In the genomic region with DNA sequence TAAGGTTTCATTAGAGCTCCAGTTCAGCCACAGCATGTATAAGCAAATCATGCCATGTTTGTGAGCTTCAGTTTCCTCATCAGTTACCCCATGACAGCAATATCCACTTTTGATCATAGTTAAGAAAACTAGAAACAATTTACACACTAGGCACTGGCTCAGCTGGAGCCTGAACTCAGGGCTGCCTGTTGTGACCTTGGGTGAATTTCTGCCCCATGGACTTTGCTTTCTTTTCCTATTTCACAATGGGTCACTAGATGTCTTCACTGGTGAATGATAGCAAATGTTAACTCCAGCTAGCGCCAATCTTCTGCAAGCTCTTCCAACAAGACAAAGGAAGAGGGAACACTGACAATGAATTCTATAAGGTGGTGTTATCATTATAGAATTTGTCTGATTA, we compare ENCODE assay signal across 29 cellular contexts.
"Had no signal": no experiment of that assay in that cellular context is flagged by ENCODE, and none has a peak within 500 bp of the region (broad histone marks: within the 10 kb centered on the region; RNA-seq: fewer than 3 reads in every experiment).

No MANE protein-coding gene starts in this region.

- ATAC-seq: activated CD8-positive, alpha-beta T cell treated with anti-CD3 and anti-CD28 coated beads for 36 hours; activated T-cell treated with anti-CD3 and anti-CD28 coated beads, Interleukin-2, amount 50 U/mL, for 4 hours; activated T-helper 17 cell treated with anti-CD3 and anti-CD28 coated beads, Interleukin-2, amount 50 U/mL, for 72 hours; esophagus mucosa had no signal

- H3K27ac ChIP-seq: brain microvascular endothelial cell, coronary artery, dorsolateral prefrontal cortex had no signal

- H3K36me3 ChIP-seq: brain microvascular endothelial cell had no signal

- H3K4me3 ChIP-seq: coronary artery, dorsolateral prefrontal cortex had no signal

- H3K27me3 Mint-ChIP-seq: activated CD8-positive, alpha-beta T cell treated with anti-CD3 and anti-CD28 coated beads for 36 hours; activated naive CD8-positive, alpha-beta T cell; activated T-helper 17 cell treated with anti-CD3 and anti-CD28 coated beads, Interleukin-2, amount 50 U/mL, for 72 hours; central memory CD8-positive, alpha-beta T cell; dendritic cell treated with granulocyte-macrophage colony-stimulating factor and Interleukin-4, amounts not matched to agents 40 ng/mL and 50 ng/mL, for 4 days had no signal

- H3K27ac Mint-ChIP-seq: activated CD8-positive, alpha-beta T cell treated with anti-CD3 and anti-CD28 coated beads for 36 hours; activated naive CD8-positive, alpha-beta T cell; activated T-helper 17 cell treated with anti-CD3 and anti-CD28 coated beads, Interleukin-2, amount 50 U/mL, for 72 hours; dendritic cell treated with granulocyte-macrophage colony-stimulating factor and Interleukin-4, amounts not matched to agents 40 ng/mL and 50 ng/mL, for 4 days; endodermal cell had no signal

- H3K4me1 Mint-ChIP-seq: activated T-helper 17 cell treated with anti-CD3 and anti-CD28 coated beads, Interleukin-2, amount 50 U/mL, for 72 hours; central memory CD8-positive, alpha-beta T cell had no signal

- FAIRE-seq: astrocyte, bronchial epithelial cell, frontal cortex had no signal

- H3K27me3 ChIP-seq: brain microvascular endothelial cell, dorsolateral prefrontal cortex had no signal

- DNase-seq: activated CD4-positive, alpha-beta T cell treated with anti-CD3 and anti-CD28 coated beads for 1 hour; activated CD4-positive, alpha-beta T cell treated with anti-CD3 and anti-CD28 coated beads for 4 hours; activated CD4-positive, alpha-beta T cell treated with anti-CD3 and anti-CD28 coated beads, Interleukin-2, amount 50 U/mL, for 1 hour; activated CD4-positive, alpha-beta T cell treated with anti-CD3 and anti-CD28 coated beads, Interleukin-2, amount 50 U/mL, for 48 hours; activated CD8-positive, alpha-beta memory T cell treated with anti-CD3 and anti-CD28 coated beads for 24 hours; activated CD8-positive, alpha-beta T cell treated with anti-CD3 and anti-CD28 coated beads for 36 hours; activated effector memory CD4-positive, alpha-beta T cell treated with Interleukin-2 at 50 U/mL for 16 hours; activated gamma-delta T cell treated with Interleukin-2 at 50 U/mL for 16 hours; activated naive CD4-positive, alpha-beta T cell treated with anti-CD3 and anti-CD28 coated beads, Interleukin-2, amount 50 U/mL, for 16 hours; activated naive CD4-positive, alpha-beta T cell treated with Interleukin-2 at 50 U/mL for 16 hours; activated T-cell treated with anti-CD3 and anti-CD28 coated beads, Interleukin-2, amount 50 U/mL, for 4 hours; amniotic stem cell; anterior cingulate cortex; brain microvascular endothelial cell; dorsolateral prefrontal cortex; effector memory CD4-positive, alpha-beta T cell; endodermal cell; foreskin fibroblast; head of caudate nucleus; T-helper 2 cell had no signal

- H3K4me3 Mint-ChIP-seq: activated CD8-positive, alpha-beta T cell treated with anti-CD3 and anti-CD28 coated beads for 36 hours; activated naive CD8-positive, alpha-beta T cell; activated T-cell treated with anti-CD3 and anti-CD28 coated beads, Interleukin-2, amount 50 U/mL, for 4 hours; activated T-helper 17 cell treated with anti-CD3 and anti-CD28 coated beads, Interleukin-2, amount 50 U/mL, for 72 hours; central memory CD8-positive, alpha-beta T cell; dendritic cell treated with granulocyte-macrophage colony-stimulating factor and Interleukin-4, amounts not matched to agents 40 ng/mL and 50 ng/mL, for 4 days; endodermal cell had no signal
